ENCODE assay signal across 18 cellular contexts in genomic region chr21:39060485-39061099, GRCh38.
A peak's percentile ranks its signal among the peaks of the same experiment; 100 is the strongest.
DNase-seq lines count a peak whose midpoint lies in the region; ATAC-seq, FAIRE-seq and TF ChIP-seq lines count a peak whose summit lies in the region.
"Had no signal": no experiment of that assay in that cellular context is flagged by ENCODE, and none has a peak within 500 bp of the region (broad histone marks: within the 10 kb centered on the region; RNA-seq: fewer than 3 reads in every experiment).

No MANE protein-coding gene starts in this region.

- in situ Hi-C loops in G401 (cut with HindIII; ENCODE audit: low sequenced_read_pairs) (no loop called here), K562 (cut with MboI) (no loop called here)

- H3K27me3 ChIP-seq in Karpas-422 (ENCODE audit: low read length) (no peaks in the 10 kb centered on the region), K562 (ENCODE audit: control insufficient read depth in 2 of 2, insufficient read depth in 2 of 2, low read length in 2 of 2) (peaks cover 37 to 55% of the 10 kb centered on the region in 2 experiments), mesenchymal stem cell (ENCODE audit: control insufficient read depth in 1 of 2, insufficient read depth in 1 of 2, low read length in 2 of 2) (peaks cover 9 to 29% of the 10 kb centered on the region in 2 experiments)
- H3K27me3 ChIP-seq: Peyer's patch had no signal

- no peak overlapping the region for H2AK5ac ChIP-seq in mesenchymal stem cell (ENCODE audit: low read length, severe bottlenecking)

- no peak for TF ChIP-seq POLR2A in K562 (conservative IDR thresholded peaks at IDR 0.05)

- peak overlapping the region; percentile 34 for H4K91ac ChIP-seq in mesenchymal stem cell (ENCODE audit: low read length)

- H2BK12ac ChIP-seq in mesenchymal stem cell (ENCODE audit: low read length in 2 of 2), result no peak overlapping the region

- 2% methylated on average over 9 of the region's 9 CpGs for WGBS in K562 (ENCODE audit: insufficient coverage, low coverage, missing lambda C conversion rate)
- WGBS in mesenchymal stem cell, result 90% methylated on average over 9 of the region's 9 CpGs

- H3K14ac ChIP-seq in mesenchymal stem cell (ENCODE audit: low read length in 2 of 2), result peak overlapping the region in 1 of 2 experiments; percentile 26

- POLR2A ChIA-PET in K562 (lab: Yijun Ruan, JAX), result no interaction called here

- H3K79me1 ChIP-seq in mesenchymal stem cell (replicated peaks; ENCODE audit: low read length, poor library complexity, severe bottlenecking), result no peaks in the 10 kb centered on the region

- H3K4me1 ChIP-seq in Karpas-422 (ENCODE audit: low read length) (no peaks in the 10 kb centered on the region), K562 (replicated peaks in 1 of 2; ENCODE audit: control insufficient read depth in 2 of 2, insufficient read depth in 2 of 2, low read length in 2 of 2) (no peaks in the 10 kb centered on the region), mesenchymal stem cell (ENCODE audit: control insufficient read depth, insufficient read depth, low read depth, low read length) (peaks cover 2% of the 10 kb centered on the region)
- H3K4me1 ChIP-seq: BE2C, Peyer's patch had no signal

- H3K9me3 ChIP-seq in Karpas-422 (ENCODE audit: low read length), result no peaks in the 10 kb centered on the region
- no peaks in the 10 kb centered on the region for H3K9me3 ChIP-seq in K562 (replicated peaks; ENCODE audit: control insufficient read depth, insufficient read depth, low read depth, low read length)
- H3K9me3 ChIP-seq in mesenchymal stem cell (ENCODE audit: control insufficient read depth, low read length), result peaks cover 7% of the 10 kb centered on the region
- H3K9me3 ChIP-seq: BE2C, Peyer's patch had no signal

- H3K18ac ChIP-seq in mesenchymal stem cell (ENCODE audit: low read depth in 1 of 2, low read length in 2 of 2), result peak overlapping the region in 1 of 2 experiments; percentile 42

- no peaks in the 10 kb centered on the region for H3K36me3 ChIP-seq in Karpas-422 (ENCODE audit: insufficient read depth, low read length)
- no peaks in the 10 kb centered on the region for H3K36me3 ChIP-seq in K562 (ENCODE audit: control insufficient read depth, insufficient read depth, low read length)
- H3K36me3 ChIP-seq in mesenchymal stem cell (ENCODE audit: control insufficient read depth in 1 of 2, insufficient read depth in 2 of 2, low read depth in 1 of 2, low read length in 2 of 2), result no peaks in the 10 kb centered on the region
- H3K36me3 ChIP-seq: BE2C, Peyer's patch had no signal

- H2BK5ac ChIP-seq in mesenchymal stem cell (ENCODE audit: low read depth, low read length, poor library complexity, severe bottlenecking), result no peak overlapping the region

- no peaks in the 10 kb centered on the region for H3K9me2 ChIP-seq in Karpas-422 (replicated peaks; ENCODE audit: insufficient read depth, low read length)

- CTCF ChIA-PET in K562 (lab: Yijun Ruan, JAX; ENCODE audit: low intra/inter-chr PET ratio), result no interaction called here

- no peak for TF ChIP-seq EP300 in K562 (IDR thresholded peaks at IDR 0.05; ENCODE audit: low read length)

- no peak overlapping the region for H3K23ac ChIP-seq in mesenchymal stem cell (ENCODE audit: low read length in 2 of 2)

- H2BK15ac ChIP-seq in mesenchymal stem cell (ENCODE audit: low read depth, poor library complexity, severe bottlenecking), result no peak overlapping the region

- no peak overlapping the region for H2BK120ac ChIP-seq in mesenchymal stem cell (ENCODE audit: low read depth, low read length)

- no TSS peak for BruUV-seq in K562 (replicated peaks; lab: Mats Ljungman, UMichigan)

- H4K20me1 ChIP-seq in Karpas-422 (ENCODE audit: insufficient read depth, low read depth, low read length) (no peaks in the 10 kb centered on the region), K562 (replicated peaks; ENCODE audit: control insufficient read depth, insufficient read depth, low read length) (peaks cover 8% of the 10 kb centered on the region; the same call in 1 of the 2 replicates)

- TF ChIP-seq CTCF in K562 (IDR thresholded peaks at IDR 0.05 in 2 of 3, conservative IDR thresholded peaks at IDR 0.05 in 1 of 3; ENCODE audit: insufficient read depth in 2 of 3, low read depth in 1 of 3, low read length in 3 of 3), result no peak

- H3K4ac ChIP-seq in mesenchymal stem cell (ENCODE audit: low read depth in 1 of 2, low read length in 2 of 2), result no peak overlapping the region

- ATAC-seq in K562, result no peak
- ATAC-seq: GM23338, HCT116, SK-N-SH treated with all-trans-retinoic acid at 6 μM for 48 hours had no signal

- no peak overlapping the region for H2AFZ ChIP-seq in Karpas-422 (ENCODE audit: low read length)
- no peak overlapping the region for H2AFZ ChIP-seq in K562 (ENCODE audit: low read depth, low read length)
- H2AFZ ChIP-seq in mesenchymal stem cell (ENCODE audit: low read depth, low read length), result no peak overlapping the region
- H2AFZ ChIP-seq: GM23338 had no signal

- intact Hi-C loops in K562 (cut with micrococcal nuclease), result no loop called here

- H4K8ac ChIP-seq in mesenchymal stem cell (ENCODE audit: low read length), result no peak overlapping the region

- TF ChIP-seq RAD21 in K562 (CRISPR knock-in tag; conservative IDR thresholded peaks at IDR 0.05 in 1 of 2, IDR thresholded peaks at IDR 0.05 in 1 of 2), result no peak

- H3K27ac ChIP-seq in Karpas-422 (ENCODE audit: low read length) (no peak overlapping the region), K562 (ENCODE audit: extremely low read depth, low read depth, low read length) (no peak overlapping the region), mesenchymal stem cell (ENCODE audit: low read length, poor library complexity, severe bottlenecking) (no peak overlapping the region)
- H3K27ac ChIP-seq: Peyer's patch had no signal

- no peak overlapping the region for H3K4me3 ChIP-seq in Karpas-422 (ENCODE audit: low read length)
- no peak overlapping the region for H3K4me3 ChIP-seq in K562
- H3K4me3 ChIP-seq in mesenchymal stem cell (ENCODE audit: insufficient read depth in 1 of 2, low read depth in 1 of 2, low read length in 2 of 2), result no peak overlapping the region
- H3K4me3 ChIP-seq: GM23338, Peyer's patch had no signal

- peak; percentile 37 for FAIRE-seq in K562 (lab: Jason Lieb, UNC)
- FAIRE-seq: D721Med had no signal

- H3K9ac ChIP-seq in Karpas-422 (ENCODE audit: low read length) (no peak overlapping the region), K562 (ENCODE audit: insufficient read depth in 1 of 2, low read depth in 2 of 2, low read length in 2 of 2) (no peak overlapping the region), mesenchymal stem cell (ENCODE audit: low read length) (no peak overlapping the region)

- H3K4me2 ChIP-seq in Karpas-422 (ENCODE audit: low read depth, low read length, poor library complexity, severe bottlenecking) (no peak overlapping the region), K562 (ENCODE audit: insufficient read depth, low read length) (no peak overlapping the region), mesenchymal stem cell (ENCODE audit: low read length, poor library complexity, severe bottlenecking) (no peak overlapping the region)
- H3K4me2 ChIP-seq: GM23338 had no signal

- DNase-seq in G401 (ENCODE audit: low spot score) (peak; percentile 29), Karpas-422 (peak; percentile 29), K562 (ENCODE audit: extremely low read depth in 1 of 4, low spot score in 3 of 4) (no peak), mesenchymal stem cell (no peak), NCI-H1092 (lab: John Stamatoyannopoulos, UW) (no peak), NCI-H446 (lab: John Stamatoyannopoulos, UW) (no peak)
- no peak for DNase-seq in effector CD8-positive, alpha-beta T cell (lab: John Stamatoyannopoulos, UW)
- DNase-seq: BE2C, DMS53, KG1, NCI-H1105, NCI-H187, NCI-H774, Peyer's patch had no signal

- H3K79me2 ChIP-seq in Karpas-422 (ENCODE audit: low read length) (no peaks in the 10 kb centered on the region), K562 (ENCODE audit: control insufficient read depth, insufficient read depth, low read length) (no peaks in the 10 kb centered on the region)

- no peaks in the 10 kb centered on the region for H3K9me1 ChIP-seq in K562 (ENCODE audit: control insufficient read depth, insufficient read depth, low read length)

TF ChIP-seq in K562, 482 proteins besides CTCF, POLR2A, EP300 and RAD21 (continues in another document):
- no peak for TF ChIP-seq CEBPG (CRISPR knock-in tag; IDR thresholded peaks at IDR 0.05)
- TF ChIP-seq CEBPG (tag; conservative IDR thresholded peaks at IDR 0.05 in 1 of 2, IDR thresholded peaks at IDR 0.05 in 1 of 2), result no peak
- no peak for TF ChIP-seq MECOM (CRISPR knock-in tag; IDR thresholded peaks at IDR 0.05)
- TF ChIP-seq NFATC3 (IDR thresholded peaks at IDR 0.05), result no peak
- no peak for TF ChIP-seq ZNF408 (CRISPR knock-in tag; IDR thresholded peaks at IDR 0.05; ENCODE audit: low read depth)
- no peak for TF ChIP-seq ZC3H8 (IDR thresholded peaks at IDR 0.05)
- TF ChIP-seq SMAD3 (CRISPR knock-in tag; conservative IDR thresholded peaks at IDR 0.05), result no peak
- TF ChIP-seq ZNF174 (CRISPR knock-in tag; IDR thresholded peaks at IDR 0.05), result no peak
- TF ChIP-seq, protein P1, sequence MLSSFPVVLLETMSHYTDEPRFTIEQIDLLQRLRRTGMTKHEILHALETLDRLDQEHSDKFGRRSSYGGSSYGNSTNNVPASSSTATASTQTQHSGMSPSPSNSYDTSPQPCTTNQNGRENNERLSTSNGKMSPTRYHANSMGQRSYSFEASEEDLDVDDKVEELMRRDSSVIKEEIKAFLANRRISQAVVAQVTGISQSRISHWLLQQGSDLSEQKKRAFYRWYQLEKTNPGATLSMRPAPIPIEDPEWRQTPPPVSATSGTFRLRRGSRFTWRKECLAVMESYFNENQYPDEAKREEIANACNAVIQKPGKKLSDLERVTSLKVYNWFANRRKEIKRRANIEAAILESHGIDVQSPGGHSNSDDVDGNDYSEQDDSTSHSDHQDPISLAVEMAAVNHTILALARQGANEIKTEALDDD (IDR thresholded peaks at IDR 0.05), result no peak
- TF ChIP-seq HNRNPK (IDR thresholded peaks at IDR 0.05; ENCODE audit: low read depth, low read length, poor library complexity, severe bottlenecking), result no peak
- TF ChIP-seq POLR2B (IDR thresholded peaks at IDR 0.05; ENCODE audit: low read depth, partially characterized antibody), result no peak

Comparison
In these comparisons a context has a peak if more than half of its experiments do, and no peak if none do; other contexts are left out.
1. DNase-seq: peak in G401 (single experiment) and Karpas-422 (single experiment); none in K562 (0 of 4), mesenchymal stem cell (single experiment), effector CD8-positive, alpha-beta T cell (single experiment), NCI-H1092 (single experiment) and NCI-H446 (0 of 2).